1 cellular context compared by ENCODE assay signal in genomic region chr9:37800631-37801286, GRCh38.
A peak's percentile ranks its signal among the peaks of the same experiment; 100 is the strongest.
TF ChIP-seq lines count a peak whose summit lies in the region.

A gene with protein sequence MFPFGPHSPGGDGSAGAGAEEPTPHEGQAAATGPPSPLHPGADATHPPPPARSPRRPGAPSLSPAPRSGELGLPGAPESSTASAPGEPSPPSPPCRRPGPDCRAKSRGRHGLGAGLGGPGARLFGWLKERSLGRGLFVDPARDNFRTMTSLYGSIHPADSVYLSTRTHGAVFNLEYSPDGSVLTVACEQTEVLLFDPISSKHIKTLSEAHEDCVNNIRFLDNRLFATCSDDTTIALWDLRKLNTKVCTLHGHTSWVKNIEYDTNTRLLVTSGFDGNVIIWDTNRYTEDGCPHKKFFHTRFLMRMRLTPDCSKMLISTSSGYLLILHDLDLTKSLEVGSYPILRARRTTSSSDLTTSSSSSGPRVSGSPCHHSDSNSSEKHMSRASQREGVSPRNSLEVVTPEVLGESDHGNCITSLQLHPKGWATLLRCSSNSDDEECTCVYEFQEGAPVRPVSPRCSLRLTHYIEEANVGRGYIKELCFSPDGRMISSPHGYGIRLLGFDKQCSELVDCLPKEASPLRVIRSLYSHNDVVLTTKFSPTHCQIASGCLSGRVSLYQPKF (plus strand): TSS chr9:37800797. CDS start chr9:37800867, 70 bp downstream.

TF ChIP-seq in A549, 52 proteins besides CTCF, POLR2A, EP300 and RAD21 (continued from another document):
- 0 out of 3 replicates have a peak, but pooled peaks have one; percentile 30 for TF ChIP-seq SMC3 (IDR thresholded peaks at IDR 0.05)
- TF ChIP-seq E2F6 (IDR thresholded peaks at IDR 0.05; ENCODE audit: borderline replicate concordance, low read depth): peak; percentile 79
- TF ChIP-seq TFCP2L1 (CRISPR knock-in tag; IDR thresholded peaks at IDR 0.05): 0 out of 2 replicates have a peak, but pooled peaks have one; percentile 2
- peak; percentile 55 for TF ChIP-seq MYC (IDR thresholded peaks at IDR 0.05; ENCODE audit: borderline replicate concordance, low read length)
- TF ChIP-seq, protein P1, sequence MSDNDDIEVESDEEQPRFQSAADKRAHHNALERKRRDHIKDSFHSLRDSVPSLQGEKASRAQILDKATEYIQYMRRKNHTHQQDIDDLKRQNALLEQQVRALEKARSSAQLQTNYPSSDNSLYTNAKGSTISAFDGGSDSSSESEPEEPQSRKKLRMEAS (IDR thresholded peaks at IDR 0.05): peak; percentile 91
- TF ChIP-seq ZNF302 (CRISPR knock-in tag; IDR thresholded peaks at IDR 0.05): no peak
- no peak for TF ChIP-seq CHD4 (IDR thresholded peaks at IDR 0.05; ENCODE audit: borderline replicate concordance)
- TF ChIP-seq NR3C1 (IDR thresholded peaks at IDR 0.05): no peak
- no peak for TF ChIP-seq ESRRA (IDR thresholded peaks at IDR 0.05; ENCODE audit: borderline replicate concordance, low read length)
